In genomic region chr9:77954619-77955018, GRCh38 we compare ENCODE assay signal across 1 cellular context.
TF ChIP-seq lines count a peak whose summit lies in the region.

No MANE protein-coding gene starts in this region.

TF ChIP-seq in K562, 482 proteins besides CTCF, POLR2A, EP300 and RAD21 (continued from another document):
- no peak for TF ChIP-seq CHAMP1 (IDR thresholded peaks at IDR 0.05)
